Comparison of ENCODE assay signal across 9 cellular contexts in genomic region chr1:114508386-114508898, GRCh38. TPM values are rescaled to one million over a fixed set of nuclear protein-coding genes. Genes with fewer than 3 reads are reported as not detected.
DNase-seq lines count a peak whose midpoint lies in the region; ATAC-seq, FAIRE-seq and TF ChIP-seq lines count a peak whose summit lies in the region.
"Had no signal": no experiment of that assay in that cellular context is flagged by ENCODE, and none has a peak within 500 bp of the region (broad histone marks: within the 10 kb centered on the region; RNA-seq: fewer than 3 reads in every experiment).

No MANE protein-coding gene starts in this region.

- no peak overlapping the region for H2AK5ac ChIP-seq in neuronal stem cell (ENCODE audit: low read depth, low read length)

- H3K27ac ChIP-seq in OCI-LY3 (ENCODE audit: low read length): no peak overlapping the region
- no peak overlapping the region for H3K27ac ChIP-seq in neuronal stem cell (replicated peaks; ENCODE audit: low read length)

- no peak for FAIRE-seq in GM12891 (lab: Jason Lieb, UNC)
- FAIRE-seq: colon, islet of Langerhans had no signal

- no peak overlapping the region for H3K14ac ChIP-seq in neuronal stem cell (ENCODE audit: low read length)

- H4K8ac ChIP-seq in neuronal stem cell (ENCODE audit: low read depth, low read length): no peak overlapping the region

- no peak overlapping the region for H2BK120ac ChIP-seq in neuronal stem cell (ENCODE audit: low read depth, low read length)

- H3K4me2 ChIP-seq in OCI-LY3 (ENCODE audit: low read length) (peak overlapping the region; percentile 95), neuronal stem cell (ENCODE audit: insufficient read depth, low read length, poor library complexity, severe bottlenecking) (peak overlapping the region; percentile 41)

- peaks cover 10% of the 10 kb centered on the region for H3K79me1 ChIP-seq in neuronal stem cell (ENCODE audit: low read depth, low read length)

- no peak for TF ChIP-seq POLR2A in GM12891 (IDR thresholded peaks at IDR 0.05; ENCODE audit: low read depth, low read length)

- H3K4me1 ChIP-seq in OCI-LY3 (ENCODE audit: low read length): peaks cover 20% of the 10 kb centered on the region
- H3K4me1 ChIP-seq in endocrine pancreas (ENCODE audit: control insufficient read depth, insufficient read depth, low read length): peaks cover 5% of the 10 kb centered on the region
- peaks cover 2 to 7% of the 10 kb centered on the region in 2 donors for H3K4me1 ChIP-seq in neuronal stem cell (ENCODE audit: control insufficient read depth in 2 of 2, insufficient read depth in 1 of 2, low read depth in 1 of 2, low read length in 2 of 2)

- H3K79me2 ChIP-seq in OCI-LY3 (ENCODE audit: low read length): peaks cover 78% of the 10 kb centered on the region

- no peak for DNase-seq in GM12865 (ENCODE audit: low read depth)
- no peak for DNase-seq in neuronal stem cell (ENCODE audit: low spot score)
- no peak for DNase-seq in GM12891 (ENCODE audit: insufficient read length, low spot score)

- H3K27me3 ChIP-seq in OCI-LY3 (ENCODE audit: low read depth, low read length) (no peaks in the 10 kb centered on the region), endocrine pancreas (ENCODE audit: control insufficient read depth, insufficient read depth, low read length) (no peaks in the 10 kb centered on the region), neuronal stem cell (ENCODE audit: control insufficient read depth in 3 of 3, insufficient read depth in 3 of 3, low read depth in 1 of 3, low read length in 3 of 3) (no peaks in the 10 kb centered on the region)

- ATAC-seq in activated CD4-positive, CD25-positive, alpha-beta regulatory T cell treated with anti-CD3 and anti-CD28 coated beads, Interleukin-2, amount 50 U/mL, for 24 hours: no peak
- no peak for ATAC-seq in HG02938 (IDR thresholded peaks at IDR 0.05; ENCODE audit: unreplicated experiment)

- no peak overlapping the region for H3K4ac ChIP-seq in neuronal stem cell (ENCODE audit: low read length)

- no peak overlapping the region for H2BK12ac ChIP-seq in neuronal stem cell (ENCODE audit: low read length)

- H3K9ac ChIP-seq in OCI-LY3 (ENCODE audit: low read length) (no peak overlapping the region), endocrine pancreas (ENCODE audit: control insufficient read depth, insufficient read depth, low read length) (no peak overlapping the region), neuronal stem cell (ENCODE audit: low read depth, low read length, poor library complexity) (no peak overlapping the region)

- 100% methylated on average over 1 to 2 of the region's 2 CpGs for WGBS in neuronal stem cell (ENCODE audit: extremely low coverage in 2 of 2, insufficient read length in 2 of 2, insufficient replicate concordance in 1 of 2), 2 donors

- no peak overlapping the region for H3K18ac ChIP-seq in neuronal stem cell (ENCODE audit: low read length)

- H4K20me1 ChIP-seq in OCI-LY3 (ENCODE audit: insufficient read depth, low read length): peaks cover 46% of the 10 kb centered on the region

- H3K36me3 ChIP-seq in OCI-LY3 (replicated peaks; ENCODE audit: low read depth, low read length): peaks cover 9% of the 10 kb centered on the region
- H3K36me3 ChIP-seq in endocrine pancreas (ENCODE audit: control insufficient read depth, insufficient read depth, low read length): no peaks in the 10 kb centered on the region
- H3K36me3 ChIP-seq in neuronal stem cell (replicated peaks in 1 of 2; ENCODE audit: control insufficient read depth in 2 of 2, insufficient read depth in 2 of 2, low read length in 2 of 2): peaks cover 5 to 54% of the 10 kb centered on the region in 2 donors

- no peak overlapping the region for H2BK5ac ChIP-seq in neuronal stem cell (ENCODE audit: low read length)

- no peaks in the 10 kb centered on the region for H3K9me3 ChIP-seq in OCI-LY3 (ENCODE audit: insufficient read depth, low read length)
- H3K9me3 ChIP-seq in endocrine pancreas (ENCODE audit: control insufficient read depth, low read length): no peaks in the 10 kb centered on the region
- peaks cover 0 to 14% of the 10 kb centered on the region in 2 donors for H3K9me3 ChIP-seq in neuronal stem cell (replicated peaks in 1 of 2; ENCODE audit: control insufficient read depth in 2 of 2, insufficient read depth in 1 of 2, low read depth in 1 of 2, low read length in 2 of 2)

- H3K23ac ChIP-seq in neuronal stem cell (ENCODE audit: low read depth, low read length, poor library complexity): no peak overlapping the region

- H2BK15ac ChIP-seq in neuronal stem cell (ENCODE audit: low read length): no peak overlapping the region

- H2AFZ ChIP-seq in OCI-LY3 (ENCODE audit: low read depth, low read length): no peak overlapping the region
- H2AFZ ChIP-seq in neuronal stem cell (ENCODE audit: low read length): no peak overlapping the region

- TF ChIP-seq CTCF in GM12865 (IDR thresholded peaks at IDR 0.05; ENCODE audit: insufficient read depth, low read depth, low read length, missing control alignments) (no peak), OCI-LY3 (IDR thresholded peaks at IDR 0.05; ENCODE audit: low read depth, low read length) (no peak)

- no peak overlapping the region for H4K91ac ChIP-seq in neuronal stem cell (ENCODE audit: low read depth, low read length, poor library complexity)

- H3K4me3 ChIP-seq in GM12865 (ENCODE audit: low read depth, low read length) (peak overlapping the region; percentile 72; the same call in 1 of the 2 replicates), OCI-LY3 (ENCODE audit: low read length) (no peak overlapping the region), endocrine pancreas (ENCODE audit: control insufficient read depth, insufficient read depth, low read length) (peak overlapping the region; percentile 89), neuronal stem cell (ENCODE audit: low read length in 2 of 2) (peak overlapping the region in 1 of 2 donors; percentile 92)

TF ChIP-seq in GM12891, 5 proteins besides CTCF, POLR2A, EP300 and RAD21:
- TF ChIP-seq POLR2AphosphoS5 (IDR thresholded peaks at IDR 0.05; ENCODE audit: low read depth, low read length) (no peak), PAX5 (IDR thresholded peaks at IDR 0.05; ENCODE audit: insufficient read depth, low read length, severe bottlenecking) (no peak), SPI1 (IDR thresholded peaks at IDR 0.05; ENCODE audit: low read depth, low read length) (no peak), POU2F2 (IDR thresholded peaks at IDR 0.05; ENCODE audit: low read depth, low read length) (no peak), TAF1 (IDR thresholded peaks at IDR 0.05; ENCODE audit: low read depth, low read length) (no peak)

RNA-seq across cellular contexts. Expression of gene TRIM33, which starts 2.6 kb away (rescaled TPM):
- polyA plus RNA-seq in neuronal stem cell (2013, experiment 1 of 2): 38.1 TPM
- polyA plus RNA-seq in neuronal stem cell (2013, experiment 2 of 2): 42.1 TPM
- polyA plus RNA-seq in GM12891 (2012; ENCODE audit: low read depth, missing spikeins): 10.7 TPM
